13 cellular contexts compared by ENCODE assay signal in genomic region chr1:10065344-10065685, GRCh38. TPM values are rescaled to one million over a fixed set of nuclear protein-coding genes. Genes with fewer than 3 reads are reported as not detected.
DNase-seq lines count a peak whose midpoint lies in the region; ATAC-seq, FAIRE-seq and TF ChIP-seq lines count a peak whose summit lies in the region.
"Had no signal": no experiment of that assay in that cellular context is flagged by ENCODE, and none has a peak within 500 bp of the region (broad histone marks: within the 10 kb centered on the region; RNA-seq: fewer than 3 reads in every experiment).

No MANE protein-coding gene starts in this region.

- in situ Hi-C loops in Panc1 (cut with HindIII; ENCODE audit: low pct_unique_long_range_greater_than_20kb, low sequenced_read_pairs): no loop called here

- H3K27ac Mint-ChIP-seq in activated CD8-positive, alpha-beta memory T cell treated with anti-CD3 and anti-CD28 coated beads, Interleukin-2, amount 10 ng/mL, durations not matched to agents 7 days and 5 days: no peak overlapping the region
- H3K27ac Mint-ChIP-seq: activated CD4-positive, alpha-beta memory T cell treated with anti-CD3 and anti-CD28 coated beads, Interleukin-2, amount 10 ng/mL, durations not matched to agents 7 days and 5 days had no signal

- TF ChIP-seq EP300 in A549 (IDR thresholded peaks at IDR 0.05): no peak

- H3K4me3 Mint-ChIP-seq in activated CD8-positive, alpha-beta memory T cell treated with anti-CD3 and anti-CD28 coated beads, Interleukin-2, amount 10 ng/mL, durations not matched to agents 7 days and 5 days: no peak overlapping the region
- H3K4me3 Mint-ChIP-seq: activated CD4-positive, alpha-beta memory T cell treated with anti-CD3 and anti-CD28 coated beads, Interleukin-2, amount 10 ng/mL, durations not matched to agents 7 days and 5 days had no signal

- H3K4me1 Mint-ChIP-seq in activated CD8-positive, alpha-beta memory T cell treated with anti-CD3 and anti-CD28 coated beads, Interleukin-2, amount 10 ng/mL, durations not matched to agents 7 days and 5 days: peaks cover 20% of the 10 kb centered on the region

- 71% methylated on average over 7 of the region's 7 CpGs for WGBS in A549 (ENCODE audit: missing lambda C conversion rate)

- H3K4me3 ChIP-seq in A549 (no peak overlapping the region), Panc1 (ENCODE audit: low read depth in 2 of 2, low read length in 2 of 2) (no peak overlapping the region)
- H3K4me3 ChIP-seq: tibial artery had no signal

- H3K27ac ChIP-seq in A549 (0 out of 6 replicates have a peak overlapping the region, but pooled peaks of 1 of the 2 experiments have one; percentile 8), Panc1 (ENCODE audit: low read length) (peak overlapping the region; percentile 57; the same call in 1 of the 2 replicates)

- CTCF ChIA-PET in A549 (lab: Yijun Ruan, JAX) (no interaction called here), Panc1 (lab: Charles Lee) (no interaction called here)
- CTCF ChIA-PET in activated CD8-positive, alpha-beta memory T cell treated with anti-CD3 and anti-CD28 coated beads, Interleukin-2, amount 10 ng/mL, durations not matched to agents 7 days and 5 days (lab: Charles Lee): no interaction called here

- H3K9me3 ChIP-seq in A549: no peaks in the 10 kb centered on the region
- no peaks in the 10 kb centered on the region for H3K9me3 ChIP-seq in Panc1 (ENCODE audit: control insufficient read depth, insufficient read depth, low read depth, low read length)
- H3K9me3 ChIP-seq: tibial artery had no signal

- H3K36me3 Mint-ChIP-seq in activated CD8-positive, alpha-beta memory T cell treated with anti-CD3 and anti-CD28 coated beads, Interleukin-2, amount 10 ng/mL, durations not matched to agents 7 days and 5 days: peaks cover 2% of the 10 kb centered on the region

- intact Hi-C loops in Panc1 (cut with micrococcal nuclease; ENCODE audit: unreplicated experiment): no loop called here

- no TSS peak for BruUV-seq in Panc1 (replicated peaks; lab: Mats Ljungman, UMichigan)

- no peak for TF ChIP-seq RAD21 in A549 (conservative IDR thresholded peaks at IDR 0.05 in 1 of 2, IDR thresholded peaks at IDR 0.05 in 1 of 2)

- H3K9me3 Mint-ChIP-seq in activated CD8-positive, alpha-beta memory T cell treated with anti-CD3 and anti-CD28 coated beads, Interleukin-2, amount 10 ng/mL, durations not matched to agents 7 days and 5 days (ENCODE audit: low read depth): no peaks in the 10 kb centered on the region
- H3K9me3 Mint-ChIP-seq: activated CD4-positive, alpha-beta memory T cell treated with anti-CD3 and anti-CD28 coated beads, Interleukin-2, amount 10 ng/mL, durations not matched to agents 7 days and 5 days had no signal

- FAIRE-seq in A549 (lab: Jason Lieb, UNC): no peak

- no peaks in the 10 kb centered on the region for H3K36me3 ChIP-seq in Panc1 (ENCODE audit: control insufficient read depth, insufficient read depth, low read length)
- H3K36me3 ChIP-seq: tibial artery had no signal

- ATAC-seq in A549 (peak; percentile 39 to 54; a peak in 2 of 6 replicates), Panc1 (peak; percentile 77), esophagus mucosa (peak; percentile 12)
- ATAC-seq in activated CD8-positive, alpha-beta memory T cell treated with anti-CD3 and anti-CD28 coated beads, Interleukin-2, amount 10 ng/mL, durations not matched to agents 7 days and 5 days: no peak

- DNase-seq in A549 (ENCODE audit: low read depth in 1 of 2, low spot score in 1 of 2) (peak in 1 of 2 experiments; percentile 5), Panc1 (ENCODE audit: low read depth, low spot score) (no peak), medulla oblongata (ENCODE audit: extremely low spot score) (peak; percentile 58), T-helper 2 cell (no peak), DMS79 treated with DMSO at 0.1 percent for 48 hours (lab: John Stamatoyannopoulos, UW) (no peak)
- DNase-seq in stimulated activated CD4-positive, alpha-beta T cell treated with anti-CD3 and anti-CD28 coated beads, Interleukin-4, amount 100 ng/mL, for 24 hours: no peak
- no peak for DNase-seq in activated CD8-positive, alpha-beta memory T cell treated with anti-CD3 and anti-CD28 coated beads, Interleukin-2, amount 10 ng/mL, durations not matched to agents 7 days and 5 days
- DNase-seq: activated CD4-positive, alpha-beta memory T cell treated with anti-CD3 and anti-CD28 coated beads, Interleukin-2, amount 10 ng/mL, durations not matched to agents 7 days and 5 days; amniotic stem cell; NCI-H1694; SHP77; tibial artery had no signal

- POLR2A ChIA-PET in A549 (lab: Yijun Ruan, JAX) (no interaction called here), Panc1 (lab: Charles Lee) (no interaction called here)

- 0 out of 3 replicates have a peak overlapping the region, but pooled peaks have one; percentile 19 for H3K4me2 ChIP-seq in A549

- H3K4me1 ChIP-seq in A549: peaks cover 8% of the 10 kb centered on the region; the same call in 2 of the 3 replicates
- H3K4me1 ChIP-seq in Panc1 (ENCODE audit: control insufficient read depth, insufficient read depth, low read length): peaks cover 8% of the 10 kb centered on the region; the same call in 1 of the 2 replicates

- no peaks in the 10 kb centered on the region for H3K27me3 Mint-ChIP-seq in activated CD8-positive, alpha-beta memory T cell treated with anti-CD3 and anti-CD28 coated beads, Interleukin-2, amount 10 ng/mL, durations not matched to agents 7 days and 5 days
- H3K27me3 Mint-ChIP-seq: activated CD4-positive, alpha-beta memory T cell treated with anti-CD3 and anti-CD28 coated beads, Interleukin-2, amount 10 ng/mL, durations not matched to agents 7 days and 5 days had no signal

- no peaks in the 10 kb centered on the region for H3K27me3 ChIP-seq in Panc1 (ENCODE audit: control insufficient read depth, insufficient read depth, low read length)
- H3K27me3 ChIP-seq: tibial artery had no signal

- no peak for TF ChIP-seq POLR2A in A549 (IDR thresholded peaks at IDR 0.05; ENCODE audit: low read length)

- TF ChIP-seq CTCF in A549 (IDR thresholded peaks at IDR 0.05) (no peak), Panc1 (IDR thresholded peaks at IDR 0.05) (no peak)

TF ChIP-seq in A549, 52 proteins besides CTCF, POLR2A, EP300 and RAD21 (continues in another document):
- no peak for TF ChIP-seq CHD4 (IDR thresholded peaks at IDR 0.05; ENCODE audit: borderline replicate concordance)
- TF ChIP-seq MAX (IDR thresholded peaks at IDR 0.05): no peak
- no peak for TF ChIP-seq SREBF2 (IDR thresholded peaks at IDR 0.05)
- TF ChIP-seq BHLHE40 (IDR thresholded peaks at IDR 0.05; ENCODE audit: low read depth, low read length): no peak
- TF ChIP-seq HOXB5 (CRISPR knock-in tag; IDR thresholded peaks at IDR 0.05): no peak
- no peak for TF ChIP-seq PBX3 (IDR thresholded peaks at IDR 0.05)
- TF ChIP-seq JUN (IDR thresholded peaks at IDR 0.05): no peak
- TF ChIP-seq USF2 (IDR thresholded peaks at IDR 0.05): no peak
- TF ChIP-seq MAZ (IDR thresholded peaks at IDR 0.05; ENCODE audit: borderline replicate concordance, low read depth, low read length): no peak
- no peak for TF ChIP-seq FOSB (CRISPR knock-in tag; IDR thresholded peaks at IDR 0.05)
- TF ChIP-seq POLR2AphosphoS2 (conservative IDR thresholded peaks at IDR 0.05; ENCODE audit: low read length): no peak
- TF ChIP-seq HEYL (CRISPR knock-in tag; IDR thresholded peaks at IDR 0.05): no peak
- no peak for TF ChIP-seq KDM5A (IDR thresholded peaks at IDR 0.05)
- no peak for TF ChIP-seq CBX2 (IDR thresholded peaks at IDR 0.05; ENCODE audit: borderline replicate concordance, low read depth)
- no peak for TF ChIP-seq TP53 (CRISPR knock-in tag; IDR thresholded peaks at IDR 0.05)
- TF ChIP-seq ELK1 (IDR thresholded peaks at IDR 0.05; ENCODE audit: low read depth, low read length): no peak
- no peak for TF ChIP-seq GATA3 (IDR thresholded peaks at IDR 0.05; ENCODE audit: borderline replicate concordance)

RNA-seq across cellular contexts. Expression of gene UBE4B, which starts 32.6 kb away (rescaled TPM):
- polyA plus RNA-seq in A549 (2011; rRNA removed) (13.5 and 19.5 TPM in 2 replicates), A549 (2017; fragmentation: RNase III; extraction: RNeasy Plus Mini Kit Qiagen cat#74134 plus additional on column Dnase treatment) (14.8 to 15.7 TPM (median 15.1 TPM) in 3 replicates)
- 9.4 and 10.0 TPM in 2 replicates for polyA plus RNA-seq in A549 (2012; cell fraction: cytosol; rRNA removed)
- 18.4 and 25.8 TPM in 2 replicates for polyA plus RNA-seq in A549 (2012; cell fraction: nucleus; rRNA removed)
- polyA minus RNA-seq in A549 (2011; rRNA and poly(A)+ RNA removed): 14.9 and 16.4 TPM in 2 replicates
- total RNA-seq in Panc1 (2021; ENCODE audit: unreplicated experiment) (54.7 TPM), esophagus mucosa (38.1 TPM)
- 52.9 TPM for polyA plus RNA-seq in Panc1 (2012; ENCODE audit: insufficient read length)
- total RNA-seq in activated CD8-positive, alpha-beta memory T cell treated with anti-CD3 and anti-CD28 coated beads, Interleukin-2, amount 10 ng/mL, durations not matched to agents 7 days and 5 days: 10 to 100 TPM; 28.7 to 30.4 TPM
